ENCODE assay signal across 21 cellular contexts in genomic region chrX:57380026-57380796, GRCh38.
DNase-seq lines count a peak whose midpoint lies in the region; ATAC-seq and TF ChIP-seq lines count a peak whose summit lies in the region.
"Had no signal": no experiment of that assay in that cellular context is flagged by ENCODE, and none has a peak within 500 bp of the region (broad histone marks: within the 10 kb centered on the region; RNA-seq: fewer than 3 reads in every experiment).

No MANE protein-coding gene starts in this region.

- no peak overlapping the region for H3K4me3 ChIP-seq in WERI-Rb-1 (ENCODE audit: low read depth, low read length)
- H3K4me3 ChIP-seq: heart right ventricle, uterus had no signal

- peaks cover 10% of the 10 kb centered on the region for H3K4me1 Mint-ChIP-seq in activated CD4-positive, alpha-beta T cell treated with anti-CD3 and anti-CD28 coated beads, Interleukin-2, amount 10 ng/mL, durations not matched to agents 24 days and 14 days
- peaks cover 13% of the 10 kb centered on the region for H3K4me1 Mint-ChIP-seq in activated T-helper 17 cell treated with anti-CD3 and anti-CD28 coated beads, Interleukin-2, amount 50 U/mL, for 72 hours
- H3K4me1 Mint-ChIP-seq: activated B cell treated with CpG ODN at 0.5 μM for 24 hours; neural crest cell; stimulated activated memory B cell treated with anti-CD40 and anti-IgM and Interleukin-4, amounts not matched to agents 10 μg/mL and 1 μg/mL and 100 μg/mL, for 72 hours had no signal

- no peak for DNase-seq in activated CD4-positive, alpha-beta T cell treated with anti-CD3 and anti-CD28 coated beads, Interleukin-2, amount 10 ng/mL, durations not matched to agents 24 days and 14 days
- no peak for DNase-seq in activated CD4-positive, alpha-beta T cell treated with anti-CD3 and anti-CD28 coated beads, Interleukin-2, amount 50 U/mL, for 4 hours
- no peak for DNase-seq in NCI-H2081 (lab: John Stamatoyannopoulos, UW)
- DNase-seq in WERI-Rb-1: no peak
- no peak for DNase-seq in AG08396 (ENCODE audit: low spot score)
- DNase-seq: activated B cell treated with CpG ODN at 0.5 μM for 24 hours, anterior cingulate cortex, BE2C, Caco-2, caudate nucleus, heart right ventricle, NCI-H1105, NCI-H2107, NCI-H510A treated with DMSO at 0.1 percent for 48 hours, posterior cingulate gyrus, uterus had no signal

- H3K9me3 ChIP-seq in WERI-Rb-1 (ENCODE audit: severe bottlenecking): no peaks in the 10 kb centered on the region
- H3K9me3 ChIP-seq: BE2C, Caco-2, heart right ventricle, uterus had no signal

- TF ChIP-seq CTCF in WERI-Rb-1 (IDR thresholded peaks at IDR 0.05; ENCODE audit: low read depth, low read length): no peak

- peaks cover 25% of the 10 kb centered on the region for H3K36me3 Mint-ChIP-seq in activated CD4-positive, alpha-beta T cell treated with anti-CD3 and anti-CD28 coated beads, Interleukin-2, amount 10 ng/mL, durations not matched to agents 24 days and 14 days (ENCODE audit: low read depth)
- peaks cover 45% of the 10 kb centered on the region for H3K36me3 Mint-ChIP-seq in activated T-helper 17 cell treated with anti-CD3 and anti-CD28 coated beads, Interleukin-2, amount 50 U/mL, for 72 hours (ENCODE audit: low read depth)

- H3K27ac Mint-ChIP-seq in activated CD4-positive, alpha-beta T cell treated with anti-CD3 and anti-CD28 coated beads, Interleukin-2, amount 10 ng/mL, durations not matched to agents 24 days and 14 days: peak overlapping the region; percentile 55
- H3K27ac Mint-ChIP-seq in activated T-helper 17 cell treated with anti-CD3 and anti-CD28 coated beads, Interleukin-2, amount 50 U/mL, for 72 hours: peak overlapping the region; percentile 73
- H3K27ac Mint-ChIP-seq: activated B cell treated with CpG ODN at 0.5 μM for 24 hours; stimulated activated memory B cell treated with anti-CD40 and anti-IgM and Interleukin-4, amounts not matched to agents 10 μg/mL and 1 μg/mL and 100 μg/mL, for 72 hours had no signal

- intact Hi-C loops in activated CD4-positive, alpha-beta T cell treated with anti-CD3 and anti-CD28 coated beads, Interleukin-2, amount 10 ng/mL, durations not matched to agents 24 days and 14 days (cut with micrococcal nuclease): loop anchor here (1.0 kb wide), 1 partner anchor 94 kb away; the partner anchor contains the start of gene FAAH2

- ATAC-seq in GM18873 (IDR thresholded peaks at IDR 0.05; ENCODE audit: low FRiP score, unreplicated experiment) (peak; percentile 98), HG03103 (IDR thresholded peaks at IDR 0.05; ENCODE audit: low read depth, unreplicated experiment) (peak; percentile 82)
- ATAC-seq in activated T-helper 17 cell treated with anti-CD3 and anti-CD28 coated beads, Interleukin-2, amount 50 U/mL, for 72 hours (replicated peaks): peak; percentile 81
- ATAC-seq: heart right ventricle; stimulated activated memory B cell treated with anti-CD40 and anti-IgM and Interleukin-4, amounts not matched to agents 10 μg/mL and 1 μg/mL and 100 μg/mL, for 72 hours had no signal

- no peak overlapping the region for H3K4me3 Mint-ChIP-seq in activated CD4-positive, alpha-beta T cell treated with anti-CD3 and anti-CD28 coated beads, Interleukin-2, amount 10 ng/mL, durations not matched to agents 24 days and 14 days
- H3K4me3 Mint-ChIP-seq in activated T-helper 17 cell treated with anti-CD3 and anti-CD28 coated beads, Interleukin-2, amount 50 U/mL, for 72 hours: peak overlapping the region; percentile 34
- H3K4me3 Mint-ChIP-seq: activated B cell treated with CpG ODN at 0.5 μM for 24 hours; neural crest cell; stimulated activated memory B cell treated with anti-CD40 and anti-IgM and Interleukin-4, amounts not matched to agents 10 μg/mL and 1 μg/mL and 100 μg/mL, for 72 hours had no signal

- peaks cover 9% of the 10 kb centered on the region for H3K9me3 Mint-ChIP-seq in activated CD4-positive, alpha-beta T cell treated with anti-CD3 and anti-CD28 coated beads, Interleukin-2, amount 10 ng/mL, durations not matched to agents 24 days and 14 days
- no peaks in the 10 kb centered on the region for H3K9me3 Mint-ChIP-seq in activated T-helper 17 cell treated with anti-CD3 and anti-CD28 coated beads, Interleukin-2, amount 50 U/mL, for 72 hours
- H3K9me3 Mint-ChIP-seq: activated B cell treated with CpG ODN at 0.5 μM for 24 hours; stimulated activated memory B cell treated with anti-CD40 and anti-IgM and Interleukin-4, amounts not matched to agents 10 μg/mL and 1 μg/mL and 100 μg/mL, for 72 hours had no signal

- H3K27me3 Mint-ChIP-seq in activated CD4-positive, alpha-beta T cell treated with anti-CD3 and anti-CD28 coated beads, Interleukin-2, amount 10 ng/mL, durations not matched to agents 24 days and 14 days: no peaks in the 10 kb centered on the region
- H3K27me3 Mint-ChIP-seq in activated T-helper 17 cell treated with anti-CD3 and anti-CD28 coated beads, Interleukin-2, amount 50 U/mL, for 72 hours: no peaks in the 10 kb centered on the region
- H3K27me3 Mint-ChIP-seq: activated B cell treated with CpG ODN at 0.5 μM for 24 hours; stimulated activated memory B cell treated with anti-CD40 and anti-IgM and Interleukin-4, amounts not matched to agents 10 μg/mL and 1 μg/mL and 100 μg/mL, for 72 hours had no signal

- H3K27me3 ChIP-seq in WERI-Rb-1 (ENCODE audit: insufficient read depth, low read depth, severe bottlenecking): peaks cover 5% of the 10 kb centered on the region
- H3K27me3 ChIP-seq: BE2C, uterus had no signal

- no peak overlapping the region for H3K27ac ChIP-seq in WERI-Rb-1
- H3K27ac ChIP-seq: heart right ventricle, uterus had no signal

- no peaks in the 10 kb centered on the region for H3K36me3 ChIP-seq in WERI-Rb-1
- H3K36me3 ChIP-seq: BE2C, heart right ventricle, uterus had no signal
